ENCODE assay signal across 8 cellular contexts in the genomic region with DNA sequence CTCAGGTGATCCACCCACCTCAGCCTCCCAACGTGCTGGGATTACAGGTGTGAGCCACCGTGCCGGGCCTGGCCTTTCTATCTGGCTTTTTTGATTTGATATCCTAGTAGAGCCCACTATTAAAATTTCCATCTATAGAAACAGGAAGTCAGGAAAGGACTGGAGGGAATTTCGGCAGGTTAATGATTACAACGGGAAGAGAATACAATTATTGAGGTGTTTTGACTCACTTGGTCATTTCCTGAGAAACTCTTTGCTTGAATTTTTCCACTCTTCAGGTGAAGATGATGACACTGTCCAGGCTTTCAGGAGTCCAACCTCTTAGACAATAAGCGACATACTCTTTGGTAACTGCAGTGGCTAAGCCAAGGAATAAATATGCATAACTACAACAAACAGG. TPM values are rescaled to one million over a fixed set of nuclear protein-coding genes. Genes with fewer than 3 reads are reported as not detected.
DNase-seq lines count a peak whose midpoint lies in the region; ATAC-seq and TF ChIP-seq lines count a peak whose summit lies in the region.

No MANE protein-coding gene starts in this region.

- intact Hi-C loops in activated B cell treated with CpG ODN at 0.5 μM for 24 hours (cut with micrococcal nuclease): loop anchor here (2.0 to 5.0 kb wide), 3 partner anchors 364 to 1254 kb away; partner anchors contain the start of genes COPG2 and KLHDC10

- no peaks in the 10 kb centered on the region for H3K9me3 Mint-ChIP-seq in activated B cell treated with CpG ODN at 0.5 μM for 24 hours

- DNase-seq in HFF-Myc (ENCODE audit: extremely low read depth, low read depth) (no peak), activated B cell treated with CpG ODN at 0.5 μM for 24 hours (no peak), foreskin fibroblast (no peak), inferior parietal cortex (ENCODE audit: extremely low spot score) (no peak), NCI-H2029 treated with DMSO at 0.1 percent for 48 hours (lab: John Stamatoyannopoulos, UW) (no peak)

- H3K9me3 ChIP-seq in skeletal muscle satellite cell (replicated peaks; ENCODE audit: low read length): no peaks in the 10 kb centered on the region

- H3K27ac Mint-ChIP-seq in activated B cell treated with CpG ODN at 0.5 μM for 24 hours: peak overlapping the region; percentile 36

- CTCF ChIA-PET in activated B cell treated with CpG ODN at 0.5 μM for 24 hours (lab: Charles Lee): interaction anchor here (1.9 kb wide), 1 partner anchor 12 kb away, joined by 4 read pairs; no protein-coding TSS in a partner anchor

- TF ChIP-seq CTCF in HFF-Myc (IDR thresholded peaks at IDR 0.05; ENCODE audit: low read depth, low read length, missing control alignments) (no peak), activated B cell treated with CpG ODN at 0.5 μM for 24 hours (IDR thresholded peaks at IDR 0.05) (no peak), foreskin fibroblast (IDR thresholded peaks at IDR 0.05; ENCODE audit: low read depth, low read length) (no peak)

- POLR2A ChIA-PET in activated B cell treated with CpG ODN at 0.5 μM for 24 hours (lab: Charles Lee): interaction anchor here (0.8 to 2.3 kb wide), 4 partner anchors 215 to 367 kb away, joined by 3 to 32 read pairs (median 6); no protein-coding TSS in a partner anchor

- no peaks in the 10 kb centered on the region for H3K36me3 ChIP-seq in skeletal muscle satellite cell (ENCODE audit: insufficient read depth, low read length)

- H3K4me3 ChIP-seq in HFF-Myc (replicated peaks; ENCODE audit: low read depth, low read length): peak overlapping the region; percentile 92
- peak overlapping the region; percentile 79 to 92 for H3K4me3 ChIP-seq in foreskin fibroblast (ENCODE audit: low read depth in 1 of 2, low read length in 2 of 2)
- peak overlapping the region; percentile 90 for H3K4me3 ChIP-seq in skeletal muscle satellite cell (ENCODE audit: low read length)

- peaks cover 57% of the 10 kb centered on the region for H3K4me1 Mint-ChIP-seq in activated B cell treated with CpG ODN at 0.5 μM for 24 hours

- H3K27me3 Mint-ChIP-seq in activated B cell treated with CpG ODN at 0.5 μM for 24 hours: no peaks in the 10 kb centered on the region

- peaks cover 13% of the 10 kb centered on the region for H3K36me3 Mint-ChIP-seq in activated B cell treated with CpG ODN at 0.5 μM for 24 hours (ENCODE audit: low read depth)

- H3K4me2 ChIP-seq in skeletal muscle satellite cell (ENCODE audit: low read length): peak overlapping the region; percentile 97

- H3K4me3 Mint-ChIP-seq in activated B cell treated with CpG ODN at 0.5 μM for 24 hours: peak overlapping the region; percentile 98

- ATAC-seq in activated B cell treated with CpG ODN at 0.5 μM for 24 hours (ENCODE audit: low read depth): no peak
- no peak for ATAC-seq in HG03521 (IDR thresholded peaks at IDR 0.05; ENCODE audit: unreplicated experiment)
- no peak for ATAC-seq in HG03432 (IDR thresholded peaks at IDR 0.05; ENCODE audit: unreplicated experiment)

- peak overlapping the region; percentile 98 for H3K9ac ChIP-seq in skeletal muscle satellite cell (ENCODE audit: low read depth, low read length)

- H3K27me3 ChIP-seq in skeletal muscle satellite cell (ENCODE audit: control insufficient read depth, insufficient read depth, low read length): no peaks in the 10 kb centered on the region

- peaks cover 22% of the 10 kb centered on the region for H3K4me1 ChIP-seq in skeletal muscle satellite cell (ENCODE audit: control insufficient read depth, insufficient read depth, low read length)

RNA-seq across cellular contexts. Expression of gene MKLN1, which starts 1.1 kb away (rescaled TPM):
- 48.9 and 64.6 TPM in 2 replicates for total RNA-seq in activated B cell treated with CpG ODN at 0.5 μM for 24 hours
- 27.1 and 41.3 TPM in 2 replicates for total RNA-seq in skeletal muscle satellite cell (2012; rRNA removed)
